ENCODE assay signal across 8 cellular contexts in genomic region chr11:71086687-71087258, GRCh38.
DNase-seq lines count a peak whose midpoint lies in the region; ATAC-seq, FAIRE-seq and TF ChIP-seq lines count a peak whose summit lies in the region.

No MANE protein-coding gene starts in this region.

- H3K9me2 ChIP-seq in MM.1S (replicated peaks; ENCODE audit: insufficient read depth, low read length): no peaks in the 10 kb centered on the region

- no peak for ATAC-seq in stimulated activated naive CD8-positive, alpha-beta T cell treated with anti-CD3 and anti-CD28 coated beads, Interleukin-15, amount 100 ng/mL, for 72 hours
- no peak for ATAC-seq in sciatic nerve
- ATAC-seq in gastrocnemius medialis: no peak

- no peak for FAIRE-seq in keratinocyte (lab: Jason Lieb, UNC)

- no peak for TF ChIP-seq POLR2A in gastrocnemius medialis (IDR thresholded peaks at IDR 0.05)

- H4K20me1 ChIP-seq in MM.1S (ENCODE audit: insufficient read depth, low read length) (no peaks in the 10 kb centered on the region), keratinocyte (ENCODE audit: control insufficient read depth, extremely low read depth, insufficient read depth, low read length) (no peaks in the 10 kb centered on the region)

- no peak overlapping the region for H3K4me3 Mint-ChIP-seq in stimulated activated naive CD8-positive, alpha-beta T cell treated with anti-CD3 and anti-CD28 coated beads, Interleukin-15, amount 100 ng/mL, for 72 hours

- dilution Hi-C loops in keratinocyte (cut with MboI; ENCODE audit: extremely low pct_ligation_motif_present, low sequenced_read_pairs): no loop called here

- no peaks in the 10 kb centered on the region for H3K4me1 ChIP-seq in MM.1S (ENCODE audit: low read length)
- no peaks in the 10 kb centered on the region for H3K4me1 ChIP-seq in keratinocyte (ENCODE audit: control insufficient read depth, extremely low read depth, insufficient read depth, low read length)
- H3K4me1 ChIP-seq in gastrocnemius medialis: no peaks in the 10 kb centered on the region

- H3K79me2 ChIP-seq in MM.1S (ENCODE audit: low read length) (no peaks in the 10 kb centered on the region), keratinocyte (ENCODE audit: control insufficient read depth, insufficient read depth, low read length) (no peaks in the 10 kb centered on the region)

- H3K9ac ChIP-seq in MM.1S (ENCODE audit: low read length) (no peak overlapping the region), keratinocyte (ENCODE audit: control insufficient read depth, extremely low read depth, insufficient read depth, low read length) (no peak overlapping the region)

- H2AFZ ChIP-seq in MM.1S (ENCODE audit: low read length) (no peak overlapping the region), keratinocyte (ENCODE audit: control insufficient read depth, low read length) (no peak overlapping the region)

- DNase-seq in ELR (ENCODE audit: low read depth): peak; percentile 32
- DNase-seq in MM.1S: no peak
- DNase-seq in SW480 (ENCODE audit: low spot score): peak; percentile 58
- DNase-seq in keratinocyte (ENCODE audit: low read depth, low spot score): no peak
- DNase-seq in NOMO-1 treated with dmso at 0.1 percent for 144 hours (lab: John Stamatoyannopoulos, UW; ENCODE audit: unreplicated experiment): no peak
- no peak for DNase-seq in stimulated activated naive CD8-positive, alpha-beta T cell treated with anti-CD3 and anti-CD28 coated beads, Interleukin-15, amount 100 ng/mL, for 72 hours
- no peak for DNase-seq in sciatic nerve (ENCODE audit: low spot score)
- DNase-seq in gastrocnemius medialis: no peak

- H3K27ac ChIP-seq in MM.1S (ENCODE audit: low read length): no peak overlapping the region
- no peak overlapping the region for H3K27ac ChIP-seq in keratinocyte (ENCODE audit: control insufficient read depth, insufficient read depth, low read length)
- no peak overlapping the region for H3K27ac ChIP-seq in gastrocnemius medialis

- H3F3A ChIP-seq in MM.1S (ENCODE audit: insufficient read depth, low read length): no peaks in the 10 kb centered on the region

- H3K27me3 ChIP-seq in MM.1S (replicated peaks; ENCODE audit: insufficient read depth, low read length): peaks cover 72% of the 10 kb centered on the region
- no peaks in the 10 kb centered on the region for H3K27me3 ChIP-seq in keratinocyte (ENCODE audit: control insufficient read depth, extremely low read depth, insufficient read depth, low read length)
- peaks cover 0 to 2% (median 0%) of the 10 kb centered on the region in 3 donors for H3K27me3 ChIP-seq in gastrocnemius medialis

- no peaks in the 10 kb centered on the region for H3K9me1 ChIP-seq in keratinocyte (ENCODE audit: control insufficient read depth, extremely low read depth, insufficient read depth, low read length)

- H3K27me3 Mint-ChIP-seq in stimulated activated naive CD8-positive, alpha-beta T cell treated with anti-CD3 and anti-CD28 coated beads, Interleukin-15, amount 100 ng/mL, for 72 hours: peaks cover 10% of the 10 kb centered on the region

- H3K27ac Mint-ChIP-seq in stimulated activated naive CD8-positive, alpha-beta T cell treated with anti-CD3 and anti-CD28 coated beads, Interleukin-15, amount 100 ng/mL, for 72 hours: no peak overlapping the region

- TF ChIP-seq CTCF in MM.1S (IDR thresholded peaks at IDR 0.05; ENCODE audit: low read length): peak; percentile 39
- peak; percentile 34 to 58 (median 56) for TF ChIP-seq CTCF in keratinocyte (optimal IDR thresholded peaks at IDR 0.05 in 1 of 3, IDR thresholded peaks at IDR 0.05 in 1 of 3, conservative IDR thresholded peaks at IDR 0.05 in 1 of 3; ENCODE audit: extremely low read depth in 1 of 3, insufficient read depth in 2 of 3, low read length in 3 of 3)
- TF ChIP-seq CTCF in gastrocnemius medialis (IDR thresholded peaks at IDR 0.05 in 4 of 5, conservative IDR thresholded peaks at IDR 0.05 in 1 of 5): peak in 1 of 5 experiments; percentile 12

- in situ Hi-C loops in gastrocnemius medialis (cut with MboI; ENCODE audit: low sequenced_read_pairs in 4 of 4): no loop called here

- no peaks in the 10 kb centered on the region for H3K4me1 Mint-ChIP-seq in stimulated activated naive CD8-positive, alpha-beta T cell treated with anti-CD3 and anti-CD28 coated beads, Interleukin-15, amount 100 ng/mL, for 72 hours

- H3K36me3 ChIP-seq in MM.1S (replicated peaks; ENCODE audit: insufficient read depth, low read length) (no peaks in the 10 kb centered on the region), keratinocyte (ENCODE audit: control insufficient read depth in 2 of 2, extremely low read depth in 1 of 2, insufficient read depth in 2 of 2, low read length in 2 of 2) (no peaks in the 10 kb centered on the region), gastrocnemius medialis (no peaks in the 10 kb centered on the region)

- H3K9me3 Mint-ChIP-seq in stimulated activated naive CD8-positive, alpha-beta T cell treated with anti-CD3 and anti-CD28 coated beads, Interleukin-15, amount 100 ng/mL, for 72 hours: no peaks in the 10 kb centered on the region

- H3K4me2 ChIP-seq in MM.1S (ENCODE audit: low read depth, low read length) (no peak overlapping the region), keratinocyte (ENCODE audit: control insufficient read depth, extremely low read depth, insufficient read depth, low read depth, low read length) (no peak overlapping the region)

- H3K9me3 ChIP-seq in MM.1S (replicated peaks; ENCODE audit: insufficient read depth, low read length) (no peaks in the 10 kb centered on the region), keratinocyte (ENCODE audit: control insufficient read depth, low read depth, low read length) (no peaks in the 10 kb centered on the region), gastrocnemius medialis (no peaks in the 10 kb centered on the region)

- intact Hi-C loops in sciatic nerve (cut with DNase I): no loop called here
- intact Hi-C loops in gastrocnemius medialis (cut with DNase I; ENCODE audit: low total_unique reads): no loop called here

- H3K4me3 ChIP-seq in MM.1S (ENCODE audit: low read length): no peak overlapping the region
- H3K4me3 ChIP-seq in keratinocyte (ENCODE audit: control insufficient read depth in 2 of 3, extremely low read depth in 1 of 3, insufficient read depth in 2 of 3, low read depth in 1 of 3, low read length in 3 of 3): no peak overlapping the region
- H3K4me3 ChIP-seq in gastrocnemius medialis: no peak overlapping the region

Comparison
In these comparisons a context has a peak if more than half of its experiments do, and no peak if none do; other contexts are left out.
1. DNase-seq: peak in ELR (single experiment) and SW480 (single experiment); none in MM.1S (single experiment), keratinocyte (single experiment), NOMO-1 treated with dmso at 0.1 percent for 144 hours (single experiment), stimulated activated naive CD8-positive, alpha-beta T cell treated with anti-CD3 and anti-CD28 coated beads, Interleukin-15, amount 100 ng/mL, for 72 hours (0 of 2), sciatic nerve (single experiment) and gastrocnemius medialis (0 of 2).